Comparison of ENCODE assay signal across 21 cellular contexts in genomic region chr4:156765277-156765676, GRCh38.
"Had no signal": no experiment of that assay in that cellular context is flagged by ENCODE, and none has a peak within 500 bp of the region (broad histone marks: within the 10 kb centered on the region; RNA-seq: fewer than 3 reads in every experiment).

No MANE protein-coding gene starts in this region.

- H3K36me3 ChIP-seq: breast epithelium, ovary, spleen had no signal

- H3K4me3 Mint-ChIP-seq: activated CD4-positive, alpha-beta T cell treated with anti-CD3 and anti-CD28 coated beads, Interleukin-2, amount 10 ng/mL, durations not matched to agents 24 days and 14 days; activated CD8-positive, alpha-beta T cell treated with anti-CD3 and anti-CD28 coated beads for 36 hours; activated naive CD8-positive, alpha-beta T cell treated with anti-CD3 and anti-CD28 coated beads for 36 hours; activated T-helper 17 cell treated with anti-CD3 and anti-CD28 coated beads, Interleukin-2, amount 50 U/mL, for 72 hours; memory B cell; naive thymus-derived CD4-positive, alpha-beta T cell; stimulated activated naive B cell treated with anti-CD40 and anti-IgM and Interleukin-4, amounts not matched to agents 10 μg/mL and 1 μg/mL and 100 μg/mL, for 72 hours; T-helper 1 cell treated with Interleukin-12 subunit alpha and Interleukin-12 subunit beta and Interleukin-4 antibody, amounts not matched to agents 30 μg/mL and 1 μg/mL, for 36 hours had no signal

- H3K4me1 Mint-ChIP-seq: activated CD4-positive, alpha-beta T cell treated with anti-CD3 and anti-CD28 coated beads, Interleukin-2, amount 10 ng/mL, durations not matched to agents 24 days and 14 days; activated naive CD8-positive, alpha-beta T cell treated with anti-CD3 and anti-CD28 coated beads for 36 hours; activated T-helper 17 cell treated with anti-CD3 and anti-CD28 coated beads, Interleukin-2, amount 50 U/mL, for 72 hours; memory B cell; naive thymus-derived CD4-positive, alpha-beta T cell; stimulated activated naive B cell treated with anti-CD40 and anti-IgM and Interleukin-4, amounts not matched to agents 10 μg/mL and 1 μg/mL and 100 μg/mL, for 72 hours had no signal

- H3K27ac ChIP-seq: breast epithelium, foreskin keratinocyte, ovary, spleen had no signal

- H3K4me3 ChIP-seq: breast epithelium, ovary, spleen had no signal

- DNase-seq: activated CD4-positive, alpha-beta T cell treated with anti-CD3 and anti-CD28 coated beads, Interleukin-2, amount 10 ng/mL, durations not matched to agents 24 days and 14 days; activated CD8-positive, alpha-beta T cell treated with anti-CD3 and anti-CD28 coated beads for 36 hours; activated naive CD4-positive, alpha-beta T cell; activated naive CD8-positive, alpha-beta T cell treated with anti-CD3 and anti-CD28 coated beads for 36 hours; activated T-cell treated with anti-CD3 and anti-CD28 coated beads, Interleukin-2, amount 50 U/mL, for 1 hour; aorta; dermis blood vessel endothelial cell; effector memory CD4-positive, alpha-beta T cell; foreskin keratinocyte; hypothalamus; left ventricle myocardium superior; naive thymus-derived CD4-positive, alpha-beta T cell; spleen; stimulated activated CD4-positive, alpha-beta T cell treated with anti-CD3 and anti-CD28 coated beads, Interleukin-4, amount 100 ng/mL, for 4 hours; stimulated activated naive B cell treated with anti-CD40 and anti-IgM and Interleukin-4, amounts not matched to agents 10 μg/mL and 1 μg/mL and 100 μg/mL, for 72 hours had no signal

- H3K27me3 ChIP-seq: breast epithelium, foreskin keratinocyte, ovary, spleen had no signal

- H3K9me3 ChIP-seq: breast epithelium, ovary, spleen had no signal

- H3K27ac Mint-ChIP-seq: activated CD4-positive, alpha-beta T cell treated with anti-CD3 and anti-CD28 coated beads, Interleukin-2, amount 10 ng/mL, durations not matched to agents 24 days and 14 days; activated CD8-positive, alpha-beta T cell treated with anti-CD3 and anti-CD28 coated beads for 36 hours; activated naive CD8-positive, alpha-beta T cell treated with anti-CD3 and anti-CD28 coated beads for 36 hours; activated T-helper 17 cell treated with anti-CD3 and anti-CD28 coated beads, Interleukin-2, amount 50 U/mL, for 72 hours; memory B cell; naive thymus-derived CD4-positive, alpha-beta T cell; stimulated activated naive B cell treated with anti-CD40 and anti-IgM and Interleukin-4, amounts not matched to agents 10 μg/mL and 1 μg/mL and 100 μg/mL, for 72 hours; T-helper 1 cell treated with Interleukin-12 subunit alpha and Interleukin-12 subunit beta and Interleukin-4 antibody, amounts not matched to agents 30 μg/mL and 1 μg/mL, for 36 hours had no signal

- H3K36me3 Mint-ChIP-seq: activated naive CD8-positive, alpha-beta T cell treated with anti-CD3 and anti-CD28 coated beads for 36 hours; memory B cell; naive thymus-derived CD4-positive, alpha-beta T cell; stimulated activated naive B cell treated with anti-CD40 and anti-IgM and Interleukin-4, amounts not matched to agents 10 μg/mL and 1 μg/mL and 100 μg/mL, for 72 hours had no signal

- H3K9me3 Mint-ChIP-seq: activated CD4-positive, alpha-beta T cell treated with anti-CD3 and anti-CD28 coated beads, Interleukin-2, amount 10 ng/mL, durations not matched to agents 24 days and 14 days; activated CD8-positive, alpha-beta T cell treated with anti-CD3 and anti-CD28 coated beads for 36 hours; activated naive CD8-positive, alpha-beta T cell treated with anti-CD3 and anti-CD28 coated beads for 36 hours; activated T-helper 17 cell treated with anti-CD3 and anti-CD28 coated beads, Interleukin-2, amount 50 U/mL, for 72 hours; stimulated activated naive B cell treated with anti-CD40 and anti-IgM and Interleukin-4, amounts not matched to agents 10 μg/mL and 1 μg/mL and 100 μg/mL, for 72 hours; T-helper 1 cell treated with Interleukin-12 subunit alpha and Interleukin-12 subunit beta and Interleukin-4 antibody, amounts not matched to agents 30 μg/mL and 1 μg/mL, for 36 hours had no signal

- ATAC-seq: activated CD8-positive, alpha-beta T cell treated with anti-CD3 and anti-CD28 coated beads for 36 hours; activated T-helper 17 cell treated with anti-CD3 and anti-CD28 coated beads, Interleukin-2, amount 50 U/mL, for 72 hours; foreskin keratinocyte; naive thymus-derived CD4-positive, alpha-beta T cell; sciatic nerve; stimulated activated naive B cell treated with anti-CD40 and anti-IgM and Interleukin-4, amounts not matched to agents 10 μg/mL and 1 μg/mL and 100 μg/mL, for 72 hours had no signal

- H3K27me3 Mint-ChIP-seq: activated CD4-positive, alpha-beta T cell treated with anti-CD3 and anti-CD28 coated beads, Interleukin-2, amount 10 ng/mL, durations not matched to agents 24 days and 14 days; activated CD8-positive, alpha-beta T cell treated with anti-CD3 and anti-CD28 coated beads for 36 hours; activated naive CD8-positive, alpha-beta T cell treated with anti-CD3 and anti-CD28 coated beads for 36 hours; activated T-helper 17 cell treated with anti-CD3 and anti-CD28 coated beads, Interleukin-2, amount 50 U/mL, for 72 hours; memory B cell; naive thymus-derived CD4-positive, alpha-beta T cell; stimulated activated naive B cell treated with anti-CD40 and anti-IgM and Interleukin-4, amounts not matched to agents 10 μg/mL and 1 μg/mL and 100 μg/mL, for 72 hours had no signal

- H3K4me1 ChIP-seq: breast epithelium, spleen had no signal
